ENCODE assay signal across 16 cellular contexts in the genomic region with DNA sequence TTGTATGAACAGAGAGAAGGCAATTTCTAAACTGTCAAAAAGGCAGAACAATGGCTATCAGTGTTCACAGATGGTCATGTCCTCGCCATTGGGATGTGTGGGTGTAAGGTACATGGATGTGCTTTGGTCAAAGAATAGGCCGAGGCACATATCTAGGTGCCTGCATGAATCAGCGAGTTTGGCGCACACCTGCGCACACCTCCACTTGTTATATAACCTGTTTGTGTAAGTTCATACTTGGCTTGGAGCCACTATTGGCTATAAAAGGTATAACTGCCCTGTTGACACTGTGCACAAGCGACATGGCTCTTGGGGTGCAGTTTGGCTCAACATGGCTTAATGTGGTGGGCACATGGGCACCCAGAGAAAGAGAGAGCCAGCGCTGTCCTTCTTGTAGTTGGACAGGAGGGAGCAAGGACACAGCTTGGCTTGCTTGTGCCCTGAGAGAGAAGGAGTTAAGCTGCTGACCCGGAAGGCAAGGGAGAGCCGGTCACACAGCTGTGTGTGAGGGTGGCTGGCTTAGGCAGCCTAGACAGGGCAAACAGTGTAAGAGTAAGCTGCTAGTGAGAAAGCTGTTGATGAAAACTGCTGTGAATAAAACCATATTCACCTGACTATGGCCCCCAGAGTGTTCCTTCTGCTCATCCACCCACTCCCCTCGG.
"Had no signal": no experiment of that assay in that cellular context is flagged by ENCODE, and none has a peak within 500 bp of the region (broad histone marks: within the 10 kb centered on the region; RNA-seq: fewer than 3 reads in every experiment).

No MANE protein-coding gene starts in this region.

- H3K27ac ChIP-seq: foreskin keratinocyte, hepatocyte, left lung, prostate gland, right atrium auricular region, tibial nerve had no signal

- FAIRE-seq: colon had no signal

- H3K4me3 ChIP-seq: hepatocyte, left lung, prostate gland, right atrium auricular region, tibial nerve had no signal

- DNase-seq: activated CD4-positive, alpha-beta memory T cell treated with anti-CD3 and anti-CD28 coated beads, Interleukin-2, amount 10 ng/mL, durations not matched to agents 7 days and 5 days; activated CD4-positive, alpha-beta T cell treated with anti-CD3 and anti-CD28 coated beads for 36 hours; activated CD8-positive, alpha-beta memory T cell treated with anti-CD3 and anti-CD28 coated beads, Interleukin-2, amount 10 ng/mL, durations not matched to agents 7 days and 5 days; amygdala; central memory CD4-positive, alpha-beta T cell; foreskin keratinocyte; islet precursor cell; left lung; stimulated activated CD4-positive, alpha-beta T cell treated with anti-CD3 and anti-CD28 coated beads, Interleukin-2, amount 100 ng/mL, for 24 hours; stimulated activated naive CD8-positive, alpha-beta T cell treated with anti-CD3 and anti-CD28 coated beads, Interleukin-15, Interleukin-2, amounts not matched to agents 100 U/mL and 50 U/mL, for 24 hours had no signal

- H3K36me3 ChIP-seq: left lung, prostate gland, right atrium auricular region, tibial nerve had no signal

- H3K4me1 ChIP-seq: foreskin keratinocyte, left lung, prostate gland, right atrium auricular region, tibial nerve had no signal

- H3K9me3 ChIP-seq: left lung, prostate gland, right atrium auricular region, tibial nerve had no signal

- H3K27me3 ChIP-seq: foreskin keratinocyte, hepatocyte, left lung, right atrium auricular region, tibial nerve had no signal

- ATAC-seq: activated CD4-positive, alpha-beta T cell treated with anti-CD3 and anti-CD28 coated beads for 36 hours; activated CD8-positive, alpha-beta memory T cell treated with anti-CD3 and anti-CD28 coated beads, Interleukin-2, amount 10 ng/mL, durations not matched to agents 7 days and 5 days; foreskin keratinocyte; left lung; stimulated activated naive CD8-positive, alpha-beta T cell treated with anti-CD3 and anti-CD28 coated beads, Interleukin-15, Interleukin-2, amounts not matched to agents 100 U/mL and 50 U/mL, for 24 hours; WTC11 had no signal
